ENCODE assay signal across 18 cellular contexts in genomic region chr17:57617218-57617617, GRCh38.
DNase-seq lines count a peak whose midpoint lies in the region; ATAC-seq and TF ChIP-seq lines count a peak whose summit lies in the region.
"Had no signal": no experiment of that assay in that cellular context is flagged by ENCODE, and none has a peak within 500 bp of the region (broad histone marks: within the 10 kb centered on the region; RNA-seq: fewer than 3 reads in every experiment).

No MANE protein-coding gene starts in this region.

- peaks cover 26% of the 10 kb centered on the region for H3K4me1 ChIP-seq in A673 (ENCODE audit: insufficient read depth, low read length, poor library complexity, severe bottlenecking)
- no peaks in the 10 kb centered on the region for H3K4me1 ChIP-seq in HCT116 (ENCODE audit: control insufficient read depth in 1 of 2, insufficient read depth in 2 of 2, low read length in 2 of 2)
- H3K4me1 ChIP-seq in Panc1 (ENCODE audit: control insufficient read depth, insufficient read depth, low read length) = no peaks in the 10 kb centered on the region
- no peaks in the 10 kb centered on the region for H3K4me1 ChIP-seq in mammary epithelial cell (ENCODE audit: insufficient read depth, low read length)
- peaks cover 19% of the 10 kb centered on the region for H3K4me1 ChIP-seq in SJCRH30
- H3K4me1 ChIP-seq: Caco-2 had no signal

- TF ChIP-seq RAD21 in HCT116 (IDR thresholded peaks at IDR 0.05; ENCODE audit: low read depth) = no peak

- no peaks in the 10 kb centered on the region for H3K27me3 ChIP-seq in A673 (replicated peaks; ENCODE audit: insufficient read depth, low read depth, low read length, poor library complexity)
- H3K27me3 ChIP-seq in HCT116 (ENCODE audit: insufficient read depth, low read length) = no peaks in the 10 kb centered on the region
- H3K27me3 ChIP-seq in Panc1 (ENCODE audit: control insufficient read depth, insufficient read depth, low read length) = no peaks in the 10 kb centered on the region
- no peaks in the 10 kb centered on the region for H3K27me3 ChIP-seq in mammary epithelial cell (ENCODE audit: insufficient read depth, low read length)
- no peaks in the 10 kb centered on the region for H3K27me3 ChIP-seq in SJCRH30
- H3K27me3 ChIP-seq: BLaER1 treated with 17β-estradiol and CSF1 and Interleukin-3, amounts not matched to agents 10 nM and 100 nM had no signal

- ATAC-seq in HCT116 = no peak
- ATAC-seq in Panc1 = no peak
- ATAC-seq in GM21367 (IDR thresholded peaks at IDR 0.05; ENCODE audit: unreplicated experiment) = no peak

- no peak overlapping the region for H2AFZ ChIP-seq in HCT116 (ENCODE audit: low read depth, low read length, poor library complexity, severe bottlenecking)
- no peak overlapping the region for H2AFZ ChIP-seq in mammary epithelial cell (ENCODE audit: low read depth, low read length)
- H2AFZ ChIP-seq: GM23248 had no signal

- H3K27ac ChIP-seq in A673 (ENCODE audit: low read depth, low read length, poor library complexity, severe bottlenecking) (no peak overlapping the region), HCT116 (ENCODE audit: low read depth, low read length) (no peak overlapping the region), Panc1 (ENCODE audit: low read length) (no peak overlapping the region), mammary epithelial cell (ENCODE audit: insufficient read depth, low read depth, low read length) (no peak overlapping the region), SJCRH30 (no peak overlapping the region)
- H3K27ac ChIP-seq: BLaER1 treated with 17β-estradiol and CSF1 and Interleukin-3, amounts not matched to agents 10 nM and 100 nM; GM23248 had no signal

- no peak for TF ChIP-seq POLR2A in HCT116 (IDR thresholded peaks at IDR 0.05; ENCODE audit: borderline replicate concordance, extremely low read depth, insufficient read depth, insufficient read length)

- H3K79me2 ChIP-seq in HCT116 (ENCODE audit: insufficient read depth, low read length) (no peaks in the 10 kb centered on the region), mammary epithelial cell (ENCODE audit: insufficient read depth, low read length) (no peaks in the 10 kb centered on the region)

- H3K9ac ChIP-seq in HCT116 (ENCODE audit: low read length) = no peak overlapping the region
- H3K9ac ChIP-seq in mammary epithelial cell (ENCODE audit: insufficient read depth, low read length) = no peak overlapping the region
- H3K9ac ChIP-seq: BLaER1 treated with 17β-estradiol and CSF1 and Interleukin-3, amounts not matched to agents 10 nM and 100 nM; GM23248 had no signal

- H3K9me3 ChIP-seq in A673 (ENCODE audit: low read depth, low read length, poor library complexity, severe bottlenecking) (peaks cover 7% of the 10 kb centered on the region), HCT116 (ENCODE audit: control insufficient read depth in 1 of 2, insufficient read depth in 1 of 2, low read depth in 1 of 2, low read length in 2 of 2) (peaks cover 0 to 7% of the 10 kb centered on the region in 2 experiments; a peak in 1 of 4 replicates), Panc1 (ENCODE audit: control insufficient read depth, insufficient read depth, low read depth, low read length) (0 out of 2 replicates have a peak, but pooled peaks cover 5% of the 10 kb centered on the region), mammary epithelial cell (replicated peaks; ENCODE audit: insufficient read depth, low read length) (peaks cover 4% of the 10 kb centered on the region), SJCRH30 (replicated peaks) (peaks cover 6% of the 10 kb centered on the region; the same call in 1 of the 2 replicates)
- H3K9me3 ChIP-seq: HAP-1 had no signal

- in situ Hi-C loops in Panc1 (cut with HindIII; ENCODE audit: low pct_unique_long_range_greater_than_20kb, low sequenced_read_pairs) (no loop called here), mammary epithelial cell (cut with MboI; ENCODE audit: low sequenced_read_pairs in 2 of 2) (no loop called here)

- DNase-seq in A673 (ENCODE audit: low spot score) (no peak), HCT116 (ENCODE audit: low read depth, low spot score) (no peak), Panc1 (ENCODE audit: low read depth, low spot score) (no peak), mammary epithelial cell (no peak), SJCRH30 (no peak), pons (ENCODE audit: low spot score) (no peak)
- DNase-seq: Caco-2; CD8-positive, alpha-beta memory T cell; DMS79; GDM1; GM23248; HFFc6; IMR-90; Kasumi-1; KBM-7 had no signal

- dilution Hi-C loops in mammary epithelial cell (cut with HindIII; ENCODE audit: low sequenced_read_pairs) = no loop called here

- no peaks in the 10 kb centered on the region for H3K9me2 ChIP-seq in HCT116 (ENCODE audit: insufficient read depth)

- RAD21 ChIA-PET in HCT116 (lab: Charles Lee; ENCODE audit: low non-redundant PET in 1 of 2, low total read pairs in 2 of 2, uncharacterized antibody in 2 of 2, unreplicated experiment in 2 of 2) = interaction anchor here in 1 of 2 experiments (0.5 kb wide), 1 partner anchor 37 kb away, joined by 3 read pairs; no protein-coding TSS in a partner anchor

- POLR2A ChIA-PET in A673 (lab: Charles Lee; ENCODE audit: low non-redundant PET) = interaction anchor here (0.6 kb wide), 1 partner anchor 12 kb away, joined by 3 read pairs; no protein-coding TSS in a partner anchor
- POLR2A ChIA-PET in HCT116 (lab: Charles Lee) = interaction anchor here (1.5 kb wide), 1 partner anchor 13 kb away, joined by 4 read pairs; no protein-coding TSS in a partner anchor
- POLR2A ChIA-PET in Panc1 (lab: Charles Lee) = no interaction called here

- TSS peak; percentile 15 for BruUV-seq in A673 (replicated peaks; lab: Mats Ljungman, UMichigan)
- no TSS peak for BruUV-seq in HCT116 (replicated peaks; lab: Mats Ljungman, UMichigan)
- BruUV-seq in Panc1 (replicated peaks; lab: Mats Ljungman, UMichigan) = TSS peak; percentile 61
- TSS peak; percentile 10 for BruUV-seq in mammary epithelial cell (replicated peaks; lab: Mats Ljungman, UMichigan)

- CTCF ChIA-PET in A673 (lab: Charles Lee) = no interaction called here
- CTCF ChIA-PET in HCT116 (lab: Charles Lee) = no interaction called here
- CTCF ChIA-PET in Panc1 (lab: Charles Lee) = interaction anchor here (0.6 kb wide), 1 partner anchor 535 kb away, joined by 4 read pairs; no protein-coding TSS in a partner anchor
- CTCF ChIA-PET in mammary epithelial cell (lab: Charles Lee; ENCODE audit: low non-redundant PET) = no interaction called here

- no peaks in the 10 kb centered on the region for H3K36me3 ChIP-seq in A673 (ENCODE audit: insufficient read depth, low read length, poor library complexity, severe bottlenecking)
- peaks cover 2 to 5% of the 10 kb centered on the region in 2 experiments; a peak in 2 of 4 replicates for H3K36me3 ChIP-seq in HCT116 (ENCODE audit: control insufficient read depth in 1 of 2, insufficient read depth in 2 of 2, low read length in 2 of 2)
- no peaks in the 10 kb centered on the region for H3K36me3 ChIP-seq in Panc1 (ENCODE audit: control insufficient read depth, insufficient read depth, low read length)
- H3K36me3 ChIP-seq in mammary epithelial cell (ENCODE audit: insufficient read depth, low read length) = peaks cover 2% of the 10 kb centered on the region
- H3K36me3 ChIP-seq in SJCRH30 = peaks cover 14% of the 10 kb centered on the region
- H3K36me3 ChIP-seq: HAP-1 had no signal

- H3K4me3 ChIP-seq in A673 (ENCODE audit: low read depth, low read length, poor library complexity, severe bottlenecking) (no peak overlapping the region), HCT116 (replicated peaks in 1 of 2; ENCODE audit: low read depth in 1 of 2, low read length in 2 of 2) (no peak overlapping the region), Panc1 (ENCODE audit: low read depth in 2 of 2, low read length in 2 of 2) (no peak overlapping the region), mammary epithelial cell (replicated peaks in 1 of 3; ENCODE audit: insufficient read depth in 1 of 3, low read depth in 2 of 3, low read length in 3 of 3) (no peak overlapping the region), SJCRH30 (no peak overlapping the region)
- H3K4me3 ChIP-seq: BLaER1 treated with 17β-estradiol and CSF1 and Interleukin-3, amounts not matched to agents 10 nM and 100 nM; GM23248; HAP-1 had no signal

- H3K4me2 ChIP-seq in HCT116 (ENCODE audit: low read length) (no peak overlapping the region), mammary epithelial cell (ENCODE audit: insufficient read depth, low read depth, low read length) (no peak overlapping the region)
- H3K4me2 ChIP-seq: BLaER1 treated with 17β-estradiol and CSF1 and Interleukin-3, amounts not matched to agents 10 nM and 100 nM had no signal

- H4K20me1 ChIP-seq in HCT116 (ENCODE audit: insufficient read depth) = no peaks in the 10 kb centered on the region
- no peaks in the 10 kb centered on the region for H4K20me1 ChIP-seq in mammary epithelial cell (ENCODE audit: insufficient read depth, low read length)

- intact Hi-C loops in A673 (cut with micrococcal nuclease; ENCODE audit: unreplicated experiment) (no loop called here), HCT116 (cut with micrococcal nuclease) (no loop called here), Panc1 (cut with micrococcal nuclease; ENCODE audit: unreplicated experiment) (no loop called here), mammary epithelial cell (cut with micrococcal nuclease) (no loop called here)

- no peak for TF ChIP-seq CTCF in A673 (conservative IDR thresholded peaks at IDR 0.05; ENCODE audit: low read depth, low read length)
- no peak for TF ChIP-seq CTCF in HCT116 (IDR thresholded peaks at IDR 0.05 in 2 of 3, conservative IDR thresholded peaks at IDR 0.05 in 1 of 3; ENCODE audit: borderline replicate concordance in 1 of 3, insufficient read depth in 1 of 3, low read depth in 2 of 3, low read length in 2 of 3)
- TF ChIP-seq CTCF in Panc1 (IDR thresholded peaks at IDR 0.05) = no peak
- no peak for TF ChIP-seq CTCF in mammary epithelial cell (conservative IDR thresholded peaks at IDR 0.05 in 1 of 2, IDR thresholded peaks at IDR 0.05 in 1 of 2; ENCODE audit: extremely low read depth in 1 of 2, insufficient read depth in 1 of 2, low read depth in 1 of 2, low read length in 2 of 2)

TF ChIP-seq in HCT116, 20 proteins besides CTCF, POLR2A, EP300 and RAD21:
- TF ChIP-seq CBX3 (IDR thresholded peaks at IDR 0.05; ENCODE audit: low read depth) = peak; percentile 76; the same call in 1 of the 2 replicates
- no peak for TF ChIP-seq SIN3A (IDR thresholded peaks at IDR 0.05; ENCODE audit: low read depth)
